16 cellular contexts compared by ENCODE assay signal in the genomic region with DNA sequence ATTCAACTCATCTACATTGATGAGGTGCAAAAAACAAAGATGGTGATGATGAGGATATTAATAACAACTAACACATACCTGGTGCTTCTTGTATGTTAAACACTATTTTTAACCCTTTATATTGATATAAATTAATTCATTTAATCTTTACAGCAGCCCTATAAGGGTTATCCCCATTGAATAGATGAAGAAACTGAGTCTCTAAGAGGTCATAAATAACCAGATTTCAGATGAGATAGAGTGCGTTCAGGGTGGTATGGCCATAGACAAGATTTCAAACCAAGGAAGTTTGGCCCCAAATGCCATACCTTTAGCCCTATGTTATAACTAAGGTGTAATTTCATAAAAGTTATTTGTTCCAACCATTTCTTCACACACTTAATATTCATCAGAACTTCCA.
DNase-seq lines count a peak whose midpoint lies in the region; ATAC-seq and TF ChIP-seq lines count a peak whose summit lies in the region.
"Had no signal": no experiment of that assay in that cellular context is flagged by ENCODE, and none has a peak within 500 bp of the region (broad histone marks: within the 10 kb centered on the region; RNA-seq: fewer than 3 reads in every experiment).

No MANE protein-coding gene starts in this region.

- H3K4me2 ChIP-seq in hepatocyte, result no peak overlapping the region

- H2AFZ ChIP-seq in hepatocyte, result no peak overlapping the region

- no peaks in the 10 kb centered on the region for H4K20me1 ChIP-seq in hepatocyte (ENCODE audit: insufficient read depth, poor library complexity, severe bottlenecking)

- H3K79me2 ChIP-seq in hepatocyte, result no peaks in the 10 kb centered on the region

- intact Hi-C loops in heart right ventricle (cut with DNase I), result no loop called here
- intact Hi-C loops in left ventricle myocardium superior (cut with micrococcal nuclease), result no loop called here
- intact Hi-C loops in vagina (cut with DNase I), result no loop called here

- H3K4me3 ChIP-seq in heart right ventricle (no peak overlapping the region), RWPE2 (ENCODE audit: severe bottlenecking) (no peak overlapping the region), hepatocyte (no peak overlapping the region), vagina (no peak overlapping the region)
- H3K4me3 ChIP-seq: GM12878, Peyer's patch had no signal

- TF ChIP-seq POLR2A in vagina (IDR thresholded peaks at IDR 0.05), result no peak

- DNase-seq in heart right ventricle, result no peak
- no peak for DNase-seq in left ventricle myocardium superior
- DNase-seq in RWPE2 (ENCODE audit: low spot score), result no peak
- no peak for DNase-seq in hepatocyte (ENCODE audit: low spot score)
- no peak for DNase-seq in vagina (ENCODE audit: extremely low spot score in 2 of 2)
- DNase-seq in mesenteric fat pad (ENCODE audit: low spot score), result no peak
- DNase-seq in UCSD-AML1 (lab: John Stamatoyannopoulos, UW; ENCODE audit: unreplicated experiment), result no peak
- DNase-seq: Karpas-422, MM.1S, NCI-H187 treated with DMSO at 0.1 percent for 48 hours, NCI-H446, NCI-H748 treated with DMSO at 0.1 percent for 48 hours, Peyer's patch, SHP77 had no signal

- H3K9me2 ChIP-seq in hepatocyte (replicated peaks; ENCODE audit: insufficient read depth), result no peaks in the 10 kb centered on the region

- no peak for TF ChIP-seq CTCF in heart right ventricle (IDR thresholded peaks at IDR 0.05)
- no peak for TF ChIP-seq CTCF in RWPE2 (IDR thresholded peaks at IDR 0.05; ENCODE audit: poor library complexity, severe bottlenecking)
- no peak for TF ChIP-seq CTCF in hepatocyte (IDR thresholded peaks at IDR 0.05; ENCODE audit: poor library complexity)
- no peak for TF ChIP-seq CTCF in vagina (IDR thresholded peaks at IDR 0.05)

- ATAC-seq in heart right ventricle (no peak), left ventricle myocardium superior (no peak), RWPE2 (ENCODE audit: low read depth) (no peak), HG02970 (IDR thresholded peaks at IDR 0.05; ENCODE audit: low FRiP score, unreplicated experiment) (no peak)

- H3K27me3 ChIP-seq in heart right ventricle (no peaks in the 10 kb centered on the region), RWPE2 (ENCODE audit: insufficient read depth, poor library complexity, severe bottlenecking) (no peaks in the 10 kb centered on the region), hepatocyte (no peaks in the 10 kb centered on the region), vagina (no peaks in the 10 kb centered on the region)
- H3K27me3 ChIP-seq: Peyer's patch had no signal

- no peaks in the 10 kb centered on the region for H3K36me3 ChIP-seq in heart right ventricle
- H3K36me3 ChIP-seq in RWPE2 (ENCODE audit: low read depth), result no peaks in the 10 kb centered on the region
- no peaks in the 10 kb centered on the region for H3K36me3 ChIP-seq in hepatocyte (replicated peaks; ENCODE audit: insufficient read depth, low read depth)
- no peaks in the 10 kb centered on the region for H3K36me3 ChIP-seq in vagina
- H3K36me3 ChIP-seq: Peyer's patch had no signal

- WGBS in heart right ventricle, 2 donors, result 97 to 98% methylated on average over 1 of the region's 1 CpG
- WGBS in hepatocyte (ENCODE audit: low lambda C conversion rate, missing lambda C conversion rate), result 93% methylated on average over 1 of the region's 1 CpG

- peaks cover 0 to 38% (median 16%) of the 10 kb centered on the region in 9 donors for H3K4me1 ChIP-seq in heart right ventricle
- peaks cover 49% of the 10 kb centered on the region for H3K4me1 ChIP-seq in RWPE2 (ENCODE audit: insufficient read depth, poor library complexity, severe bottlenecking)
- peaks cover 21% of the 10 kb centered on the region for H3K4me1 ChIP-seq in hepatocyte (ENCODE audit: insufficient read depth)
- peaks cover 31% of the 10 kb centered on the region for H3K4me1 ChIP-seq in vagina
- H3K4me1 ChIP-seq: Peyer's patch had no signal

- H3K27ac ChIP-seq in heart right ventricle (peak overlapping the region in 6 of 10 donors; percentile 33 to 79 (median 63)), RWPE2 (ENCODE audit: poor library complexity, severe bottlenecking) (peak overlapping the region; percentile 94), hepatocyte (peak overlapping the region; percentile 49), vagina (peak overlapping the region; percentile 14)

- H3K9me3 ChIP-seq in heart right ventricle, result no peaks in the 10 kb centered on the region
- no peaks in the 10 kb centered on the region for H3K9me3 ChIP-seq in RWPE2 (ENCODE audit: severe bottlenecking)
- no peaks in the 10 kb centered on the region for H3K9me3 ChIP-seq in hepatocyte (ENCODE audit: low read depth)
- H3K9me3 ChIP-seq in vagina, result no peaks in the 10 kb centered on the region
- H3K9me3 ChIP-seq: Peyer's patch had no signal

Comparison
In these comparisons a context has a peak if more than half of its experiments do, and no peak if none do; other contexts are left out.
1. H3K27ac ChIP-seq: peak in every context shown above with its lines; median percentile 94 in RWPE2; 63 in heart right ventricle; 49 in hepatocyte; 14 in vagina.